Comparison of ENCODE assay signal across 31 cellular contexts in genomic region chrX:7107968-7108480, GRCh38. TPM values are rescaled to one million over a fixed set of nuclear protein-coding genes. Genes with fewer than 3 reads are reported as not detected.
A peak's percentile ranks its signal among the peaks of the same experiment; 100 is the strongest.
DNase-seq lines count a peak whose midpoint lies in the region; ATAC-seq, FAIRE-seq and TF ChIP-seq lines count a peak whose summit lies in the region.
"Had no signal": no experiment of that assay in that cellular context is flagged by ENCODE, and none has a peak within 500 bp of the region (broad histone marks: within the 10 kb centered on the region; RNA-seq: fewer than 3 reads in every experiment).

No MANE protein-coding gene starts in this region.

- TF ChIP-seq POLR2A in GM12892 (IDR thresholded peaks at IDR 0.05; ENCODE audit: low read depth, low read length), result no peak
- no peak for TF ChIP-seq POLR2A in right lobe of liver (IDR thresholded peaks at IDR 0.05)

- intact Hi-C loops in right lobe of liver (cut with DNase I), result no loop called here

- H3K36me3 ChIP-seq in right lobe of liver (peaks cover 0 to 2% (median 0%) of the 10 kb centered on the region in 4 donors), thymus (ENCODE audit: control insufficient read depth, insufficient read depth) (peaks cover 4% of the 10 kb centered on the region), hepatocyte (replicated peaks; ENCODE audit: insufficient read depth, low read depth) (no peaks in the 10 kb centered on the region)
- H3K36me3 ChIP-seq: brain microvascular endothelial cell had no signal

- no peaks in the 10 kb centered on the region for H3K9me3 ChIP-seq in right lobe of liver
- no peaks in the 10 kb centered on the region for H3K9me3 ChIP-seq in thymus (ENCODE audit: control insufficient read depth)
- H3K9me3 ChIP-seq in hepatocyte (ENCODE audit: low read depth), result no peaks in the 10 kb centered on the region
- H3K9me3 ChIP-seq: MG63, tibial nerve had no signal

- no peaks in the 10 kb centered on the region for H3K9me2 ChIP-seq in hepatocyte (replicated peaks; ENCODE audit: insufficient read depth)

- H4K20me1 ChIP-seq in hepatocyte (ENCODE audit: insufficient read depth, poor library complexity, severe bottlenecking), result no peaks in the 10 kb centered on the region

- H3K4me1 ChIP-seq in right lobe of liver (peaks cover 0 to 8% (median 0%) of the 10 kb centered on the region in 4 donors), thymus (ENCODE audit: control insufficient read depth, insufficient read depth, low read length) (peaks cover 13% of the 10 kb centered on the region), hepatocyte (ENCODE audit: insufficient read depth) (no peaks in the 10 kb centered on the region)
- H3K4me1 ChIP-seq: parathyroid adenoma had no signal

- no peak overlapping the region for H3K4me2 ChIP-seq in hepatocyte
- H3K4me2 ChIP-seq: PC-9, smooth muscle cell had no signal

- ATAC-seq in right lobe of liver (peak; percentile 92 to 99 (median 98)), GM21423 (IDR thresholded peaks at IDR 0.05; ENCODE audit: unreplicated experiment) (no peak)
- ATAC-seq: K562 had no signal

- H3K27me3 ChIP-seq in right lobe of liver (no peaks in the 10 kb centered on the region), thymus (ENCODE audit: control insufficient read depth, insufficient read depth) (no peaks in the 10 kb centered on the region), hepatocyte (no peaks in the 10 kb centered on the region)
- H3K27me3 ChIP-seq: brain microvascular endothelial cell, MG63, tibial nerve had no signal

- no peaks in the 10 kb centered on the region for H3K79me2 ChIP-seq in hepatocyte
- H3K79me2 ChIP-seq: parathyroid adenoma had no signal

- DNase-seq in GM12892 (ENCODE audit: insufficient read length), result no peak
- DNase-seq in right lobe of liver, result peak; percentile 50 to 76 (median 54)
- DNase-seq in NCI-H2171 (lab: John Stamatoyannopoulos, UW), result no peak
- no peak for DNase-seq in hepatocyte (ENCODE audit: low spot score)
- DNase-seq: activated CD4-positive, alpha-beta memory T cell treated with anti-CD3 and anti-CD28 coated beads, Interleukin-2, amount 10 ng/mL, durations not matched to agents 7 days and 5 days; activated CD8-positive, alpha-beta memory T cell treated with anti-CD3 and anti-CD28 coated beads, Interleukin-2, amount 50 U/mL, for 48 hours; activated naive CD4-positive, alpha-beta T cell treated with anti-CD3 and anti-CD28 coated beads for 36 hours; brain microvascular endothelial cell; DMS53; GM23248; MG63; NCI-H1105; NCI-H2029; NCI-H2227 treated with DMSO at 0.1 percent for 48 hours; NCI-H526 treated with DMSO at 0.1 percent for 48 hours; NK-92 treated with Interleukin-12 subunit alpha and Interleukin-12 subunit beta, amount 100 ng/mL, for 24 hours; PC-9; retina; SHP77; stimulated activated CD4-positive, alpha-beta T cell treated with anti-CD3 and anti-CD28 coated beads, Interleukin-2, amount 100 ng/mL, for 24 hours; stimulated activated CD8-positive, alpha-beta memory T cell treated with anti-CD3 and anti-CD28 coated beads, Interleukin-4, amount 100 ng/mL, for 48 hours had no signal

- H3K4me3 ChIP-seq in right lobe of liver, result no peak overlapping the region
- no peak overlapping the region for H3K4me3 ChIP-seq in thymus (ENCODE audit: low read length)
- H3K4me3 ChIP-seq in hepatocyte, result no peak overlapping the region
- H3K4me3 ChIP-seq: GM23248, K562, MG63, PC-9, smooth muscle cell, tibial nerve had no signal

- H3K27ac ChIP-seq in angular gyrus (ENCODE audit: low read depth, low read length) (peak overlapping the region; percentile 30), right lobe of liver (no peak overlapping the region), thymus (ENCODE audit: low read depth) (peak overlapping the region; percentile 15), hepatocyte (no peak overlapping the region)
- H3K27ac ChIP-seq: brain microvascular endothelial cell, epithelial cell of prostate, GM23248, parathyroid adenoma, PC-9 had no signal

- WGBS in right lobe of liver (ENCODE audit: insufficient coverage, low coverage, low lambda C conversion rate, missing lambda C conversion rate), result 29% methylated on average over 3 of the region's 5 CpGs
- WGBS in thymus, result 67% methylated on average over 5 of the region's 5 CpGs
- WGBS in hepatocyte (ENCODE audit: low lambda C conversion rate, missing lambda C conversion rate), result 85% methylated on average over 5 of the region's 5 CpGs

- TF ChIP-seq CTCF in right lobe of liver (IDR thresholded peaks at IDR 0.05), result no peak
- no peak for TF ChIP-seq CTCF in hepatocyte (IDR thresholded peaks at IDR 0.05; ENCODE audit: poor library complexity)

- peak; percentile 79 for FAIRE-seq in GM12892 (lab: Jason Lieb, UNC)
- FAIRE-seq: G401.6, HTR-8/SVneo, K562 had no signal

- H2AFZ ChIP-seq in hepatocyte, result no peak overlapping the region
- H2AFZ ChIP-seq: GM23248, PC-9 had no signal

RNA-seq across cellular contexts. Expression of gene STS, which starts 39.5 kb away (rescaled TPM):
- 14.9 TPM for polyA plus RNA-seq in GM12892 (2012; ENCODE audit: missing spikeins)
- total RNA-seq in right lobe of liver, result 10 to 100 TPM in 4 of 6 experiments, 1 to 10 TPM in 2; 4.7 to 12.8 (median 10.7) TPM
- polyA plus RNA-seq in thymus, result 1.3 TPM
- total RNA-seq in hepatocyte, result 6.5 and 7.0 TPM in 2 replicates
- polyA plus RNA-seq in hepatocyte, result 3.7 and 4.4 TPM in 2 replicates

RNA-seq across cellular contexts. Expression of gene PUDP, which starts 39.9 kb away (rescaled TPM):
- 51.7 TPM for polyA plus RNA-seq in GM12892 (2012; ENCODE audit: missing spikeins)
- total RNA-seq in right lobe of liver, result 10 to 100 TPM in 4 of 6 experiments, 1 to 10 TPM in 2; 8.8 to 18.4 (median 11.8) TPM
- 7.9 TPM for polyA plus RNA-seq in thymus
- total RNA-seq in hepatocyte, result 22.6 and 23.2 TPM in 2 replicates
- 18.1 and 32.8 TPM in 2 replicates for polyA plus RNA-seq in hepatocyte

Comparison
In these comparisons a context has a peak if more than half of its experiments do, and no peak if none do; other contexts are left out.
1. DNase-seq: peak in right lobe of liver (3 of 3); none in GM12892 (single experiment), NCI-H2171 (single experiment) and hepatocyte (single experiment).
2. H3K27ac ChIP-seq: peak in angular gyrus (single experiment) and thymus (single experiment); none in right lobe of liver (0 of 3) and hepatocyte (single experiment).